In the genomic region with DNA sequence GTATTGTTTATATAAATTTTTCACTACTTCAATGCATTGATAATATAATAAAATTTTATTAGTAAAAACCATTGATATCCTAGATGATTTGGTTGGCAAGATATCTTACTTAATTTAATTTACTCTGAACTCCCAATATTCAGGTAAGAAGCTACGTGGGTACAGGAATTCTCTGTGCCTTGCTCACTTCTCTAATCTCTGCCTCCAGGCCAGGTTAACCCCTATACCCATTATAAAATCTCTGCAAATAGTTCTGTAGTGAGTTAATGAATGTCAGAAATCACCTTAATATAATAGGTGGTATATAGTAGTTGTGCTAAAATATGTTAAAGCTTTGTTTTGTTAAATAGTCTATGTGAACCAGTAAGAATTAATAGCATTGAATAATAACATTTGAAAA, we compare ENCODE assay signal across 9 cellular contexts.
"Had no signal": no experiment of that assay in that cellular context is flagged by ENCODE, and none has a peak within 500 bp of the region (broad histone marks: within the 10 kb centered on the region; RNA-seq: fewer than 3 reads in every experiment).

No MANE protein-coding gene starts in this region.

- H3K4me1 ChIP-seq: HAP-1 had no signal

- H2AFZ ChIP-seq: GM23248, GM23338 had no signal

- ATAC-seq: GM23338, HCT116 had no signal

- H3K9me3 ChIP-seq: HAP-1 had no signal

- H3K9ac ChIP-seq: GM23248 had no signal

- H3K27ac ChIP-seq: GM23248 had no signal

- DNase-seq: GM23248, GOT3, H7, H9, HCEC 1CT, HFFc6 had no signal

- H3K4me2 ChIP-seq: GM23338 had no signal

- H3K36me3 ChIP-seq: HAP-1 had no signal

- H3K4me3 ChIP-seq: GM23248, GM23338, HAP-1 had no signal
